Comparison of ENCODE assay signal across 30 cellular contexts in genomic region chr4:118314221-118314620, GRCh38. TPM values are rescaled to one million over a fixed set of nuclear protein-coding genes. Genes with fewer than 3 reads are reported as not detected.
"Had no signal": no experiment of that assay in that cellular context is flagged by ENCODE, and none has a peak within 500 bp of the region (broad histone marks: within the 10 kb centered on the region; RNA-seq: fewer than 3 reads in every experiment).

No MANE protein-coding gene starts in this region.

- H3K4me3 ChIP-seq: left lung, lower lobe of right lung, pancreas, prostate gland, sigmoid colon, smooth muscle cell, tibial nerve, uterus had no signal

- H3K4me2 ChIP-seq: smooth muscle cell had no signal

- H3K9me3 Mint-ChIP-seq: naive thymus-derived CD8-positive, alpha-beta T cell; nephron; neural crest cell; stimulated activated memory B cell treated with anti-CD40 and anti-IgM and Interleukin-4, amounts not matched to agents 10 μg/mL and 1 μg/mL and 100 μg/mL, for 72 hours; stimulated activated naive CD8-positive, alpha-beta T cell treated with anti-CD3 and anti-CD28 coated beads, Interleukin-15, amount 100 ng/mL, for 72 hours; type B pancreatic cell had no signal

- H3K4me1 Mint-ChIP-seq: immature natural killer cell; naive thymus-derived CD8-positive, alpha-beta T cell; nephron; stimulated activated memory B cell treated with anti-CD40 and anti-IgM and Interleukin-4, amounts not matched to agents 10 μg/mL and 1 μg/mL and 100 μg/mL, for 72 hours; stimulated activated naive CD8-positive, alpha-beta T cell treated with anti-CD3 and anti-CD28 coated beads, Interleukin-15, amount 100 ng/mL, for 72 hours had no signal

- ATAC-seq: left colon; left lung; lower lobe of right lung; naive thymus-derived CD8-positive, alpha-beta T cell; pancreas; right cardiac atrium; stimulated activated memory B cell treated with anti-CD40 and anti-IgM and Interleukin-4, amounts not matched to agents 10 μg/mL and 1 μg/mL and 100 μg/mL, for 72 hours; stimulated activated naive CD8-positive, alpha-beta T cell treated with anti-CD3 and anti-CD28 coated beads, Interleukin-15, amount 100 ng/mL, for 72 hours had no signal

- H3K4me1 ChIP-seq: left lung, lower lobe of right lung, pancreas, prostate gland, sigmoid colon, tibial nerve, uterus had no signal

- H3K9me3 ChIP-seq: left lung, lower lobe of right lung, pancreas, prostate gland, sigmoid colon, tibial nerve, uterus had no signal

- H3K27ac ChIP-seq: left lung, lower lobe of right lung, pancreas, prostate gland, sigmoid colon, tibial nerve, uterus had no signal

- H3K36me3 ChIP-seq: left lung, lower lobe of right lung, pancreas, prostate gland, sigmoid colon, tibial nerve, uterus had no signal

- H3K4me3 Mint-ChIP-seq: immature natural killer cell; naive thymus-derived CD8-positive, alpha-beta T cell; nephron; neural crest cell; stimulated activated memory B cell treated with anti-CD40 and anti-IgM and Interleukin-4, amounts not matched to agents 10 μg/mL and 1 μg/mL and 100 μg/mL, for 72 hours; stimulated activated naive CD8-positive, alpha-beta T cell treated with anti-CD3 and anti-CD28 coated beads, Interleukin-15, amount 100 ng/mL, for 72 hours; type B pancreatic cell had no signal

- H3K27ac Mint-ChIP-seq: immature natural killer cell; naive thymus-derived CD8-positive, alpha-beta T cell; nephron; stimulated activated memory B cell treated with anti-CD40 and anti-IgM and Interleukin-4, amounts not matched to agents 10 μg/mL and 1 μg/mL and 100 μg/mL, for 72 hours; stimulated activated naive CD8-positive, alpha-beta T cell treated with anti-CD3 and anti-CD28 coated beads, Interleukin-15, amount 100 ng/mL, for 72 hours; type B pancreatic cell had no signal

- H3K36me3 Mint-ChIP-seq: immature natural killer cell; stimulated activated memory B cell treated with anti-CD40 and anti-IgM and Interleukin-4, amounts not matched to agents 10 μg/mL and 1 μg/mL and 100 μg/mL, for 72 hours; type B pancreatic cell had no signal

- H3K27me3 Mint-ChIP-seq: type B pancreatic cell had no signal

- DNase-seq: hypothalamus; immature natural killer cell; kidney; left colon; left lung; lower lobe of right lung; mammary epithelial cell; mesenchymal stem cell; naive thymus-derived CD8-positive, alpha-beta T cell; nucleus accumbens; pancreas; posterior cingulate gyrus; retina; right cardiac atrium; sigmoid colon; stimulated activated CD4-positive, alpha-beta T cell treated with anti-CD3 and anti-CD28 coated beads, Interleukin-1b, Interleukin-23, amount 100 ng/mL, for 48 hours; stimulated activated CD4-positive, alpha-beta T cell treated with anti-CD3 and anti-CD28 coated beads, Interleukin-2, amount 100 ng/mL, for 48 hours; stimulated activated CD4-positive, alpha-beta T cell treated with anti-CD3 and anti-CD28 coated beads, Interleukin-4, amount 100 ng/mL, for 4 hours; stimulated activated CD8-positive, alpha-beta memory T cell treated with anti-CD3 and anti-CD28 coated beads, Interleukin-4, amount 100 ng/mL, for 48 hours; stimulated activated naive CD4-positive, alpha-beta T cell treated with Interleukin-2 at 50 U/mL for 16 hours; stimulated activated naive CD8-positive, alpha-beta T cell treated with anti-CD3 and anti-CD28 coated beads, Interleukin-15, amount 100 ng/mL, for 72 hours; substantia nigra; uterus had no signal

- H3K27me3 ChIP-seq: left lung, pancreas, sigmoid colon, tibial nerve, uterus had no signal

RNA-seq across cellular contexts. Expression of gene PRSS12, which starts 38.6 kb away (rescaled TPM):
- total RNA-seq: naive thymus-derived CD8-positive, alpha-beta T cell; right cardiac atrium had no signal
- polyA plus RNA-seq: immature natural killer cell had no signal
